20 cellular contexts compared by ENCODE assay signal in the genomic region with DNA sequence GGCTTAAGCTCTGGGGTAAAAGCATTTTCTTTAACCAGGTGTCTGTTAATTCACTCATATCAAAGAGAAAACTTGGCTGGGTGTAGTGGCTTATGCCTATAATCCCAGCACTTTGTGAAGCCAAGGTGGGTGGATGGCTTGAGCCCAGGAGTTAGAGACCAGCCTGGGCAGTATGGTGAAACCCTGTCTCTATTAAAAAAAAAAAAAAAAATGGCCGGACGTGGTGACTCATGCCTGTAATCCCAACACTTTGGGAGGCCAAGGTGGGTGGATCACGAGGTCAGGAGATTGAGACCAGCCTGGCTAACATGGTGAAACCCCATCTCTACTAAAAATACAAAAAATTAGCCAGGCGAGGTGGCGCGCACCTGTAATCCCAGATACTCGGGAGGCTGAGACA. TPM values are rescaled to one million over a fixed set of nuclear protein-coding genes. Genes with fewer than 3 reads are reported as not detected.
"Had no signal": no experiment of that assay in that cellular context is flagged by ENCODE, and none has a peak within 500 bp of the region (broad histone marks: within the 10 kb centered on the region; RNA-seq: fewer than 3 reads in every experiment).

No MANE protein-coding gene starts in this region.

RNA-seq across cellular contexts. Expression of gene RNF225, which starts 18.7 kb away (rescaled TPM):
- total RNA-seq: hepatocyte, left cardiac atrium, left lobe of liver, left ventricle myocardium superior, lung microvascular endothelial cell, mucosa of gallbladder, occipital lobe, osteocyte, posterior vena cava, psoas muscle, right atrium auricular region, right lobe of liver, skeletal muscle tissue, smooth muscle cell, temporal lobe, tibial nerve, uterus had no signal
- polyA plus RNA-seq: hepatocyte; keratinocyte; naive thymus-derived CD8-positive, alpha-beta T cell; psoas muscle; thymus had no signal
